ENCODE assay signal across 8 cellular contexts in the genomic region with DNA sequence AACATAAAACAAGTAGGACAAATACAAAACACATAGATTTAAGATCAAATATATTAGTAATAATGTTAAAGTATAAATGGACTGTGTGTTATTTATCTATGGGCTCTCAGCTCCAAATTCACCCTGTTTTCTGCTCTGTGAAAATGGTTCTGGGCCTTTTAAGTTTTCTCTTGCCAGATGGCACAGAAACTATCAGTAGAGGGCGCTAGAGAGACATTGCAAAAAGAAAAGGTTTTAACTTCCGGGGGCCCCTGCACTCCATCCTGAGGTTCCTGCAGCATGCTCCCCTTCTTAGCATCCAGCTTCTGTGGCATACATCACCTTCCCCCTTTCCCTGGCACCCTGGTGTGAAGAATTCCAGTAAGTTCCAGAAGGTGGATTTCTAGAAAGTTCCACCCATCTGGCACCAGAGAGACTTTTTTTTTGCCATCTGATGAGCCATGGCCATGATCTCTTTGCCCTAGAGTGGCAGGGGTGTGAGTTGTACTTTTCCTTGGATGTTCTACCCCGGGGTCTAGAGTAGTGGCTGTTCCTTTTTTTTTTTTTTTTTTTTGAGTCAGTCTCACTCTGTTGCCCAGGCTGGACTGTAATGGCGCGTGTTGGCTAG. TPM values are rescaled to one million over a fixed set of nuclear protein-coding genes. Genes with fewer than 3 reads are reported as not detected.
A peak's percentile ranks its signal among the peaks of the same experiment; 100 is the strongest.
DNase-seq lines count a peak whose midpoint lies in the region; ATAC-seq and TF ChIP-seq lines count a peak whose summit lies in the region.

No MANE protein-coding gene starts in this region.

- CTCF ChIA-PET in BJ (lab: Yijun Ruan, JAX), result interaction anchor here (0.7 kb wide), 1 partner anchor 113 kb away, joined by 4 read pairs; no protein-coding TSS in a partner anchor

- in situ Hi-C loops in GM13977 (cut with MboI; ENCODE audit: low pct_unique_long_range_greater_than_20kb, low sequenced_read_pairs, unreplicated experiment), result no loop called here

- peak; percentile 47 for TF ChIP-seq CTCF in BJ (IDR thresholded peaks at IDR 0.05; ENCODE audit: insufficient read depth, low read depth, low read length)
- TF ChIP-seq CTCF in GM13977 (IDR thresholded peaks at IDR 0.05; ENCODE audit: extremely low read depth, insufficient read depth, missing control alignments), result peak; percentile 45

- no peaks in the 10 kb centered on the region for H3K27me3 ChIP-seq in BJ (ENCODE audit: control insufficient read depth, insufficient read depth, low read length)

- ATAC-seq in HG02981 (IDR thresholded peaks at IDR 0.05; ENCODE audit: unreplicated experiment) (no peak), GM21717 (IDR thresholded peaks at IDR 0.05; ENCODE audit: unreplicated experiment) (no peak)

- H3K36me3 ChIP-seq in BJ (ENCODE audit: control insufficient read depth, insufficient read depth, low read length), result no peaks in the 10 kb centered on the region

- POLR2A ChIA-PET in BJ (lab: Charles Lee), result no interaction called here

- DNase-seq in BJ (ENCODE audit: low read depth), result no peak
- no peak for DNase-seq in GM13977 (ENCODE audit: low spot score)
- peak; percentile 55 for DNase-seq in RKO (ENCODE audit: low spot score)
- peak; percentile 10 for DNase-seq in foreskin melanocyte
- no peak for DNase-seq in mucosa of gallbladder (ENCODE audit: low spot score)
- no peak for DNase-seq in NCI-H1694 treated with DMSO at 0.1 percent for 48 hours (lab: John Stamatoyannopoulos, UW)

- H3K4me3 ChIP-seq in BJ (ENCODE audit: low read depth, low read length), result no peak overlapping the region

RNA-seq across cellular contexts. Expression of gene ZCRB1, which starts 29.3 kb away (rescaled TPM):
- polyA plus RNA-seq in BJ (2011; rRNA removed), result 48.2 and 65.5 TPM in 2 replicates
- 16.7 and 19.3 TPM in 2 replicates for polyA minus RNA-seq in BJ (2011; rRNA and poly(A)+ RNA removed)
- total RNA-seq in mucosa of gallbladder, result 43.7 TPM

RNA-seq across cellular contexts. Expression of gene PPHLN1, which starts 29.4 kb away (rescaled TPM):
- 29.1 and 60.6 TPM in 2 replicates for polyA plus RNA-seq in BJ (2011; rRNA removed)
- polyA minus RNA-seq in BJ (2011; rRNA and poly(A)+ RNA removed), result 14.0 and 17.3 TPM in 2 replicates
- 40.1 TPM for total RNA-seq in mucosa of gallbladder

RNA-seq across cellular contexts. Expression of gene YAF2, which starts 58.6 kb away (rescaled TPM):
- polyA plus RNA-seq in BJ (2011; rRNA removed), result 10.0 and 16.0 TPM in 2 replicates
- 8.7 and 9.9 TPM in 2 replicates for polyA minus RNA-seq in BJ (2011; rRNA and poly(A)+ RNA removed)
- total RNA-seq in mucosa of gallbladder, result 23.8 TPM

Comparison
In these comparisons a context has a peak if more than half of its experiments do, and no peak if none do; other contexts are left out.
1. DNase-seq: peak in RKO (single experiment) and foreskin melanocyte (single experiment); none in BJ (single experiment), GM13977 (single experiment), mucosa of gallbladder (single experiment) and NCI-H1694 treated with DMSO at 0.1 percent for 48 hours (single experiment).